In the genomic region with DNA sequence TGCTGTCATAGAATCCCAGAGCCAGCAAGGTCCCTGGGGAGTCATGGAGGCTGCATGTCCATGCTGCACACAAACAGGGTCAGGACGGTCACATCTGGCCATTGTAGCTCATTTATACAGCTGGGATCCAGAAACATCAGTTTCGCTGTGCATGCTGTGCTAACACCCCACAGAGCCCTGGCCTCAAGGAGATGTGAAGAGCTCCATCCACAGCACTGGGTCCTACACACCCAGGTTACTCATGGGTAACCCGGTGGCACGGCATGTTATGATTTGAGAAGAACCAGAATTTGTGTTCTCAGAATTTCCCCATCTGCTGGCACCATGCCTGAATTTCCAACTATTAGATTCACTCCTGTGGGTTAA, we compare ENCODE assay signal across 8 cellular contexts.
DNase-seq lines count a peak whose midpoint lies in the region; ATAC-seq and TF ChIP-seq lines count a peak whose summit lies in the region.
"Had no signal": no experiment of that assay in that cellular context is flagged by ENCODE, and none has a peak within 500 bp of the region (broad histone marks: within the 10 kb centered on the region; RNA-seq: fewer than 3 reads in every experiment).

No MANE protein-coding gene starts in this region.

- intact Hi-C loops in right cardiac atrium (cut with DNase I): no loop called here
- intact Hi-C loops in CD4-positive, alpha-beta memory T cell (cut with micrococcal nuclease): no loop called here

- no peak overlapping the region for H3K4me3 Mint-ChIP-seq in CD4-positive, alpha-beta memory T cell

- no peak for TF ChIP-seq CTCF in tibial nerve (IDR thresholded peaks at IDR 0.05)

- peak in 1 of 2 donors; percentile 68 for TF ChIP-seq EP300 in tibial nerve (IDR thresholded peaks at IDR 0.05)

- no peaks in the 10 kb centered on the region for H3K36me3 Mint-ChIP-seq in CD4-positive, alpha-beta memory T cell

- H3K4me1 Mint-ChIP-seq in CD4-positive, alpha-beta memory T cell: no peaks in the 10 kb centered on the region

- no peaks in the 10 kb centered on the region for H3K36me3 ChIP-seq in tibial nerve
- H3K36me3 ChIP-seq in CD4-positive, alpha-beta memory T cell (ENCODE audit: insufficient read depth, low read length): no peaks in the 10 kb centered on the region

- CTCF ChIA-PET in CD4-positive, alpha-beta memory T cell (lab: Charles Lee; ENCODE audit: partially characterized antibody): no interaction called here

- ATAC-seq in GM21447 (IDR thresholded peaks at IDR 0.05; ENCODE audit: unreplicated experiment) (peak; percentile 61), right cardiac atrium (no peak)

- in situ Hi-C loops in KBM-7 (cut with MboI; ENCODE audit: low pct_unique_long_range_greater_than_20kb, low sequenced_read_pairs): no loop called here

- peaks cover 0 to 6% (median 0%) of the 10 kb centered on the region in 8 donors for H3K9me3 Mint-ChIP-seq in CD4-positive, alpha-beta memory T cell

- 47% methylated on average over 4 of the region's 4 CpGs for WGBS in right cardiac atrium
- 50 to 58% methylated on average over 4 of the region's 4 CpGs for WGBS in tibial nerve, 2 donors

- no peak overlapping the region for H3K27ac Mint-ChIP-seq in CD4-positive, alpha-beta memory T cell

- peak; percentile 20 for DNase-seq in NCI-H2171 treated with DMSO at 0.1 percent for 48 hours (lab: John Stamatoyannopoulos, UW)
- peak; percentile 12 to 56 (median 29) for DNase-seq in right cardiac atrium
- peak; percentile 74 to 87 for DNase-seq in tibial nerve (ENCODE audit: low spot score in 2 of 2)
- no peak for DNase-seq in Kasumi-1 (lab: John Stamatoyannopoulos, UW)
- no peak for DNase-seq in CD4-positive, alpha-beta memory T cell
- no peak for DNase-seq in KBM-7
- DNase-seq: H7 had no signal

- H3K27ac ChIP-seq in right cardiac atrium (ENCODE audit: low read length) (no peak overlapping the region), tibial nerve (peak overlapping the region in 2 of 4 donors; percentile 11 to 18)
- no peak overlapping the region for H3K27ac ChIP-seq in CD4-positive, alpha-beta memory T cell (ENCODE audit: low read depth, low read length)

- H3K4me1 ChIP-seq in right cardiac atrium (ENCODE audit: control insufficient read depth, insufficient read depth, low read length): no peaks in the 10 kb centered on the region
- peaks cover 0 to 33% (median 0%) of the 10 kb centered on the region in 4 donors for H3K4me1 ChIP-seq in tibial nerve
- no peaks in the 10 kb centered on the region for H3K4me1 ChIP-seq in CD4-positive, alpha-beta memory T cell (ENCODE audit: insufficient read depth, low read length)

- H3K4me3 ChIP-seq in right cardiac atrium (ENCODE audit: low read length): no peak overlapping the region
- H3K4me3 ChIP-seq in tibial nerve: no peak overlapping the region
- no peak overlapping the region for H3K4me3 ChIP-seq in CD4-positive, alpha-beta memory T cell (ENCODE audit: low read length in 2 of 2)

- H3K27me3 ChIP-seq in right cardiac atrium (ENCODE audit: control insufficient read depth, insufficient read depth): no peaks in the 10 kb centered on the region
- no peaks in the 10 kb centered on the region for H3K27me3 ChIP-seq in tibial nerve
- no peaks in the 10 kb centered on the region for H3K27me3 ChIP-seq in CD4-positive, alpha-beta memory T cell (ENCODE audit: insufficient read depth, low read length)

- no peak for TF ChIP-seq POLR2A in tibial nerve (IDR thresholded peaks at IDR 0.05)

- POLR2A ChIA-PET in CD4-positive, alpha-beta memory T cell (lab: Charles Lee; ENCODE audit: partially characterized antibody): no interaction called here

- peaks cover 0 to 2% of the 10 kb centered on the region in 2 donors for H3K27me3 Mint-ChIP-seq in CD4-positive, alpha-beta memory T cell

- H3K9me3 ChIP-seq in right cardiac atrium (ENCODE audit: control insufficient read depth, low read length) (no peaks in the 10 kb centered on the region), tibial nerve (no peaks in the 10 kb centered on the region)
- H3K9me3 ChIP-seq in CD4-positive, alpha-beta memory T cell (ENCODE audit: control insufficient read depth in 1 of 2, low read length in 2 of 2): no peaks in the 10 kb centered on the region

Comparison
In these comparisons a context has a peak if more than half of its experiments do, and no peak if none do; other contexts are left out.
1. DNase-seq: peak in NCI-H2171 treated with DMSO at 0.1 percent for 48 hours (single experiment), right cardiac atrium (3 of 3) and tibial nerve (2 of 2); none in Kasumi-1 (0 of 2), CD4-positive, alpha-beta memory T cell (0 of 5) and KBM-7 (single experiment).